In the genomic region with DNA sequence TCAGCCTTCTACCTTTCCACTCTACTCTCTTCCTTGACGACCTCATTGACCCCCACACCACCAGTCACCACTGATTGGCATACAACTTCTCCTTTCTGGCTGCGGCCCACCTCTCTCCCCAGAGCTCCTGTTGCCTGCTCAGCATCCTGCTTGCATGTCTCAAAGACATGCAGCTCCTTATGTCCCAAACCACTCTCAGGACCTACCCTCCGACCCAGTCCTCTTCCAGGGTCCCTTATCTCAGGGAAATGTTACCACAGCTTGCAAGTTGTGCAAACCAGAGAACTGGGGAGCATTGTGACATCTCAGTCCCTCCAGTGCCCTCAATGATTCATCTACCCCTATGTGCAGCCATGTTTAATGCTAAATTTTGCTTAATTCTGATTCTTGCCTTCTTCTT, we compare ENCODE assay signal across 16 cellular contexts. TPM values are rescaled to one million over a fixed set of nuclear protein-coding genes. Genes with fewer than 3 reads are reported as not detected.
"Had no signal": no experiment of that assay in that cellular context is flagged by ENCODE, and none has a peak within 500 bp of the region (broad histone marks: within the 10 kb centered on the region; RNA-seq: fewer than 3 reads in every experiment).

No MANE protein-coding gene starts in this region.

- H3K27me3 ChIP-seq: esophagus squamous epithelium, right lobe of liver had no signal

- H3K4me1 ChIP-seq: psoas muscle, right lobe of liver had no signal

- H3K9me3 Mint-ChIP-seq: activated CD4-positive, alpha-beta memory T cell treated with anti-CD3 and anti-CD28 coated beads, Interleukin-2, amount 10 ng/mL, durations not matched to agents 7 days and 5 days; activated T-cell treated with anti-CD3 and anti-CD28 coated beads, Interleukin-2, amount 50 U/mL, for 72 hours; natural killer cell; stimulated activated effector memory CD8-positive, alpha-beta T cell treated with anti-CD3 and anti-CD28 coated beads, Interleukin-12 subunit alpha, Interleukin-12 subunit beta, amount 100 ng/mL, for 72 hours; type B pancreatic cell had no signal

- DNase-seq: activated CD4-positive, alpha-beta memory T cell treated with anti-CD3 and anti-CD28 coated beads, Interleukin-2, amount 10 ng/mL, durations not matched to agents 7 days and 5 days; activated CD8-positive, alpha-beta memory T cell treated with anti-CD3 and anti-CD28 coated beads, Interleukin-2, amount 50 U/mL, for 4 hours; activated gamma-delta T cell treated with Interleukin-2 at 50 U/mL for 16 hours; activated T-cell treated with anti-CD3 and anti-CD28 coated beads, Interleukin-2, amount 50 U/mL, for 72 hours; esophagus squamous epithelium; foreskin fibroblast; head of caudate nucleus; left colon; natural killer cell; psoas muscle; right lobe of liver; substantia nigra had no signal

- H3K27ac Mint-ChIP-seq: activated CD4-positive, alpha-beta memory T cell treated with anti-CD3 and anti-CD28 coated beads, Interleukin-2, amount 10 ng/mL, durations not matched to agents 7 days and 5 days; activated T-cell treated with anti-CD3 and anti-CD28 coated beads, Interleukin-2, amount 50 U/mL, for 72 hours; natural killer cell; stimulated activated effector memory CD8-positive, alpha-beta T cell treated with anti-CD3 and anti-CD28 coated beads, Interleukin-12 subunit alpha, Interleukin-12 subunit beta, amount 100 ng/mL, for 72 hours; type B pancreatic cell had no signal

- H3K27ac ChIP-seq: esophagus squamous epithelium, psoas muscle, right lobe of liver had no signal

- H3K36me3 Mint-ChIP-seq: natural killer cell; stimulated activated effector memory CD8-positive, alpha-beta T cell treated with anti-CD3 and anti-CD28 coated beads, Interleukin-12 subunit alpha, Interleukin-12 subunit beta, amount 100 ng/mL, for 72 hours; type B pancreatic cell had no signal

- ATAC-seq: activated T-cell treated with anti-CD3 and anti-CD28 coated beads, Interleukin-2, amount 50 U/mL, for 72 hours; left colon; natural killer cell; psoas muscle; stimulated activated effector memory CD8-positive, alpha-beta T cell treated with anti-CD3 and anti-CD28 coated beads, Interleukin-12 subunit alpha, Interleukin-12 subunit beta, amount 100 ng/mL, for 72 hours had no signal

- H3K4me3 Mint-ChIP-seq: activated CD4-positive, alpha-beta memory T cell treated with anti-CD3 and anti-CD28 coated beads, Interleukin-2, amount 10 ng/mL, durations not matched to agents 7 days and 5 days; activated T-cell treated with anti-CD3 and anti-CD28 coated beads, Interleukin-2, amount 50 U/mL, for 72 hours; natural killer cell; stimulated activated effector memory CD8-positive, alpha-beta T cell treated with anti-CD3 and anti-CD28 coated beads, Interleukin-12 subunit alpha, Interleukin-12 subunit beta, amount 100 ng/mL, for 72 hours; type B pancreatic cell had no signal

- H3K4me3 ChIP-seq: esophagus squamous epithelium, psoas muscle, right lobe of liver had no signal

RNA-seq across cellular contexts. Expression of a gene that starts 49.9 kb away (rescaled TPM):
- total RNA-seq: activated CD4-positive, alpha-beta memory T cell treated with anti-CD3 and anti-CD28 coated beads, Interleukin-2, amount 10 ng/mL, durations not matched to agents 7 days and 5 days; activated T-cell treated with anti-CD3 and anti-CD28 coated beads, Interleukin-2, amount 50 U/mL, for 72 hours; cardiac septum; esophagus squamous epithelium; left colon; natural killer cell; psoas muscle; right lobe of liver; T-helper 2 cell treated with Interferon-gamma antibody and Interleukin-4, amounts not matched to agents 100 ng/mL and 5 ng/mL, for 36 hours had no signal
